In genomic region chr1:75394386-75395139, GRCh38 we compare ENCODE assay signal across 16 cellular contexts.
A peak's percentile ranks its signal among the peaks of the same experiment; 100 is the strongest.
DNase-seq lines count a peak whose midpoint lies in the region; ATAC-seq, FAIRE-seq and TF ChIP-seq lines count a peak whose summit lies in the region.
"Had no signal": no experiment of that assay in that cellular context is flagged by ENCODE, and none has a peak within 500 bp of the region (broad histone marks: within the 10 kb centered on the region; RNA-seq: fewer than 3 reads in every experiment).

No MANE protein-coding gene starts in this region.

- no TSS peak for BruUV-seq in HepG2 (replicated peaks; lab: Mats Ljungman, UMichigan)

- TF ChIP-seq POLR2A in HepG2 (IDR thresholded peaks at IDR 0.05; ENCODE audit: insufficient read depth in 1 of 2, low read depth in 2 of 2, low read length in 2 of 2), result no peak
- no peak for TF ChIP-seq POLR2A in right lobe of liver (IDR thresholded peaks at IDR 0.05)
- no peak for TF ChIP-seq POLR2A in thyroid gland (IDR thresholded peaks at IDR 0.05)
- TF ChIP-seq POLR2A in stomach (IDR thresholded peaks at IDR 0.05), result no peak

- H3K4me2 ChIP-seq in HepG2 (ENCODE audit: low read depth, low read length), result no peak overlapping the region

- in situ Hi-C loops in HepG2 (cut with HindIII; ENCODE audit: extremely low pct_ligation_motif_present, low pct_unique_long_range_greater_than_20kb), result no loop called here

- no peaks in the 10 kb centered on the region for H3K36me3 ChIP-seq in HepG2 (replicated peaks in 1 of 2; ENCODE audit: control insufficient read depth in 1 of 2, insufficient read depth in 2 of 2, low read length in 2 of 2)
- H3K36me3 ChIP-seq in right lobe of liver, result no peaks in the 10 kb centered on the region
- H3K36me3 ChIP-seq in thyroid gland, result no peaks in the 10 kb centered on the region
- no peaks in the 10 kb centered on the region for H3K36me3 ChIP-seq in stomach
- H3K36me3 ChIP-seq: tibial artery had no signal

- no peak for FAIRE-seq in HepG2 (lab: Jason Lieb, UNC)

- 54% methylated on average over 3 of the region's 3 CpGs for WGBS in HepG2 (ENCODE audit: low lambda C conversion rate)
- 36% methylated on average over 3 of the region's 3 CpGs for WGBS in right lobe of liver (ENCODE audit: insufficient coverage, low coverage, low lambda C conversion rate, missing lambda C conversion rate)
- WGBS in thyroid gland, 2 donors, result 69 to 72% methylated on average over 3 of the region's 3 CpGs
- WGBS in stomach, 5 donors, result 55 to 72% (median 64%) methylated on average over 3 of the region's 3 CpGs

- CTCF ChIA-PET in HepG2 (lab: Yijun Ruan, JAX; ENCODE audit: low intra/inter-chr PET ratio, low total read pairs), result no interaction called here

- H3K27ac ChIP-seq in HepG2 (ENCODE audit: extremely low read length, insufficient read depth, low read length) (no peak overlapping the region), right lobe of liver (no peak overlapping the region), thyroid gland (no peak overlapping the region), stomach (no peak overlapping the region), dorsolateral prefrontal cortex (no peak overlapping the region)
- H3K27ac ChIP-seq: HL-60, tibial artery had no signal

- no peaks in the 10 kb centered on the region for H3K79me2 ChIP-seq in HepG2 (ENCODE audit: insufficient read depth, low read length)

- TF ChIP-seq RAD21 in HepG2 (CRISPR knock-in tag; IDR thresholded peaks at IDR 0.05), result no peak

- H3K27me3 ChIP-seq in HepG2 (ENCODE audit: control insufficient read depth in 1 of 2, insufficient read depth in 2 of 2, low read length in 2 of 2) (no peaks in the 10 kb centered on the region), right lobe of liver (no peaks in the 10 kb centered on the region), thyroid gland (no peaks in the 10 kb centered on the region), stomach (no peaks in the 10 kb centered on the region), dorsolateral prefrontal cortex (no peaks in the 10 kb centered on the region)
- H3K27me3 ChIP-seq: tibial artery had no signal

- intact Hi-C loops in HepG2 (cut with micrococcal nuclease; ENCODE audit: unreplicated experiment) (no loop called here), right lobe of liver (cut with DNase I) (no loop called here), thyroid gland (cut with DNase I) (no loop called here), stomach (cut with DNase I; ENCODE audit: low total_unique reads) (no loop called here), dorsolateral prefrontal cortex (cut with DNase I) (no loop called here)

- no peak for DNase-seq in HepG2 (ENCODE audit: low spot score)
- no peak for DNase-seq in right lobe of liver
- no peak for DNase-seq in thyroid gland
- DNase-seq in stomach, result no peak
- no peak for DNase-seq in DMS 273 treated with DMSO at 0.1 percent for 48 hours (lab: John Stamatoyannopoulos, UW)
- no peak for DNase-seq in dorsolateral prefrontal cortex
- DNase-seq: activated naive CD4-positive, alpha-beta T cell treated with anti-CD3 and anti-CD28 coated beads, Interleukin-2, amount 50 U/mL, for 16 hours; caudate nucleus; GOT3; hippocampal formation; NCI-H226; T1000; tibial artery had no signal

- no peak overlapping the region for H3K9ac ChIP-seq in HepG2 (ENCODE audit: insufficient read depth, low read depth, low read length)

- no peak overlapping the region for H3K4me3 ChIP-seq in HepG2 (replicated peaks in 1 of 3; ENCODE audit: insufficient read depth in 1 of 3, low read depth in 2 of 3, low read length in 3 of 3)
- no peak overlapping the region for H3K4me3 ChIP-seq in right lobe of liver
- no peak overlapping the region for H3K4me3 ChIP-seq in thyroid gland (replicated peaks in 1 of 3)
- no peak overlapping the region for H3K4me3 ChIP-seq in stomach
- no peak overlapping the region for H3K4me3 ChIP-seq in dorsolateral prefrontal cortex
- H3K4me3 ChIP-seq: tibial artery had no signal

- H3K4me1 ChIP-seq in HepG2 (ENCODE audit: insufficient read depth, low read length), result no peaks in the 10 kb centered on the region
- no peaks in the 10 kb centered on the region for H3K4me1 ChIP-seq in right lobe of liver
- no peaks in the 10 kb centered on the region for H3K4me1 ChIP-seq in thyroid gland
- no peaks in the 10 kb centered on the region for H3K4me1 ChIP-seq in stomach
- H3K4me1 ChIP-seq: tibial artery had no signal

- POLR2A ChIA-PET in HepG2 (lab: Yijun Ruan, JAX), result no interaction called here

- H2AFZ ChIP-seq in HepG2 (ENCODE audit: low read length), result no peak overlapping the region

- ATAC-seq in HepG2 (no peak), right lobe of liver (no peak), HG02642 (IDR thresholded peaks at IDR 0.05; ENCODE audit: poor library complexity, unreplicated experiment) (peak; percentile 49), HG03442 (IDR thresholded peaks at IDR 0.05; ENCODE audit: unreplicated experiment) (peak; percentile 64)

- TF ChIP-seq EP300 in HepG2 (IDR thresholded peaks at IDR 0.05; ENCODE audit: low read depth in 2 of 2, low read length in 2 of 2), result no peak
- TF ChIP-seq EP300 in HepG2 (CRISPR knock-in tag; IDR thresholded peaks at IDR 0.05; ENCODE audit: borderline replicate concordance), result no peak
- TF ChIP-seq EP300 in stomach (IDR thresholded peaks at IDR 0.05), result no peak

- no peaks in the 10 kb centered on the region for H4K20me1 ChIP-seq in HepG2 (ENCODE audit: insufficient read depth, low read length)

- no peaks in the 10 kb centered on the region for H3K9me3 ChIP-seq in HepG2 (ENCODE audit: low read length)
- no peaks in the 10 kb centered on the region for H3K9me3 ChIP-seq in right lobe of liver
- no peaks in the 10 kb centered on the region for H3K9me3 ChIP-seq in thyroid gland
- H3K9me3 ChIP-seq in stomach, result peaks cover 0 to 8% (median 0%) of the 10 kb centered on the region in 4 donors
- H3K9me3 ChIP-seq: tibial artery had no signal

- TF ChIP-seq CTCF in HepG2 (CRISPR knock-in tag; IDR thresholded peaks at IDR 0.05) (no peak), right lobe of liver (IDR thresholded peaks at IDR 0.05) (no peak), thyroid gland (IDR thresholded peaks at IDR 0.05) (no peak), stomach (IDR thresholded peaks at IDR 0.05) (no peak), dorsolateral prefrontal cortex (IDR thresholded peaks at IDR 0.05 in 54 of 56, conservative IDR thresholded peaks at IDR 0.05 in 2 of 56; ENCODE audit: low read depth in 1 of 56, partially characterized antibody in 56 of 56) (no peak)

TF ChIP-seq in HepG2, 621 proteins besides CTCF, POLR2A, EP300 and RAD21:
- TF ChIP-seq ZBTB46 (CRISPR knock-in tag; IDR thresholded peaks at IDR 0.05; ENCODE audit: borderline replicate concordance), result no peak
- no peak for TF ChIP-seq ZNF781 (CRISPR knock-in tag; IDR thresholded peaks at IDR 0.05; ENCODE audit: borderline replicate concordance, not compliant biosample characterization)
- no peak for TF ChIP-seq ZNF337 (CRISPR knock-in tag; IDR thresholded peaks at IDR 0.05; ENCODE audit: borderline replicate concordance, low read depth)
- TF ChIP-seq NFE2L2 (IDR thresholded peaks at IDR 0.05; ENCODE audit: low read length), result peak; percentile 60; the same call in 1 of the 2 replicates

Comparison
In these comparisons a context has a peak if more than half of its experiments do, and no peak if none do; other contexts are left out.
1. ATAC-seq: peak in HG02642 (single experiment) and HG03442 (single experiment); none in HepG2 (single experiment) and right lobe of liver (0 of 4).